Comparison of ENCODE assay signal across 19 cellular contexts in the genomic region with DNA sequence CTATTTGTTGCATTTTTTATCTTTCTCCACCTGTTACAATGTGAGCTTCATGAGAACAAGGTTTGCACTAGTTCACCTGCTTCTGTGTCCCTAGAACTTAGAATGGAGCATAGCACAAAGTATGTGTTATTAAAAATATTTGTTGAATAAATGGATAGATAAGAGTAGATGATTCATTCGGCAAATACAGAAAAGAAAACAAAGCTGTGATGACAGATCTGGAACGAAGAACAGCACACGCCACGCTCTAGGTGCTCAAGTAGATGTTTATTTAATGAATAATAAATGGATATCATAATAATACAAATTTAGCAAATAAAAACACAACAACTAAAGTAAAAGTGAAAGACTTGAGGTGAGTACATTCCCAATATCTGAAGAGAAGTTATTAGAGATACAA.
"Had no signal": no experiment of that assay in that cellular context is flagged by ENCODE, and none has a peak within 500 bp of the region (broad histone marks: within the 10 kb centered on the region; RNA-seq: fewer than 3 reads in every experiment).

No MANE protein-coding gene starts in this region.

- H3K27ac ChIP-seq: ascending aorta, colonic mucosa, esophagus muscularis mucosa, tibial artery had no signal

- H3K27me3 ChIP-seq: ascending aorta, colonic mucosa, esophagus muscularis mucosa, tibial artery had no signal

- DNase-seq: activated CD4-positive, alpha-beta T cell treated with anti-CD3 and anti-CD28 coated beads, Interleukin-2, amount 50 U/mL, for 4 hours; activated effector memory CD4-positive, alpha-beta T cell treated with anti-CD3 and anti-CD28 coated beads, Interleukin-2, amount 50 U/mL, for 16 hours; activated naive CD4-positive, alpha-beta T cell treated with anti-CD3 and anti-CD28 coated beads, Interleukin-2, amount 50 U/mL, for 16 hours; activated T-cell treated with anti-CD3 and anti-CD28 coated beads, Interleukin-2, amount 50 U/mL, for 72 hours; central memory CD4-positive, alpha-beta T cell; colonic mucosa; glutamatergic neuron; hippocampal formation; kidney; nephron progenitor cell; nucleus accumbens; stimulated activated CD4-positive, alpha-beta T cell treated with anti-CD3 and anti-CD28 coated beads, Interleukin-12 subunit alpha, Interleukin-12 subunit beta, amount 100 ng/mL, for 4 hours; stimulated activated CD4-positive, alpha-beta T cell treated with anti-CD3 and anti-CD28 coated beads, Interleukin-1b, Interleukin-23, amount 100 ng/mL, for 48 hours; stimulated activated naive CD4-positive, alpha-beta T cell treated with Interleukin-2 at 50 U/mL for 16 hours; substantia nigra; tibial artery had no signal

- ATAC-seq: activated T-cell treated with anti-CD3 and anti-CD28 coated beads, Interleukin-2, amount 50 U/mL, for 72 hours; left lobe of liver had no signal

- H3K4me3 ChIP-seq: ascending aorta, colonic mucosa, esophagus muscularis mucosa, tibial artery had no signal

- H3K4me1 ChIP-seq: ascending aorta, colonic mucosa, esophagus muscularis mucosa, tibial artery had no signal

- H3K9me3 ChIP-seq: ascending aorta, colonic mucosa, esophagus muscularis mucosa, tibial artery had no signal

- H3K36me3 ChIP-seq: ascending aorta, colonic mucosa, esophagus muscularis mucosa, tibial artery had no signal
